ENCODE assay signal across 34 cellular contexts in genomic region chr12:88516811-88517210, GRCh38.
"Had no signal": no experiment of that assay in that cellular context is flagged by ENCODE, and none has a peak within 500 bp of the region (broad histone marks: within the 10 kb centered on the region; RNA-seq: fewer than 3 reads in every experiment).

No MANE protein-coding gene starts in this region.

- H3K4me3 ChIP-seq: K562, Peyer's patch had no signal

- H3K27me3 Mint-ChIP-seq: activated CD4-positive, alpha-beta T cell treated with anti-CD3 and anti-CD28 coated beads, Interleukin-2, amount 10 ng/mL, durations not matched to agents 24 days and 14 days; activated CD8-positive, alpha-beta T cell treated with anti-CD3 and anti-CD28 coated beads for 36 hours; activated naive CD8-positive, alpha-beta T cell treated with anti-CD3 and anti-CD28 coated beads for 36 hours; activated T-helper 17 cell treated with anti-CD3 and anti-CD28 coated beads, Interleukin-2, amount 50 U/mL, for 72 hours had no signal

- DNase-seq: activated CD4-positive, alpha-beta T cell treated with anti-CD3 and anti-CD28 coated beads, Interleukin-2, amount 10 ng/mL, durations not matched to agents 24 days and 14 days; activated CD4-positive, alpha-beta T cell treated with anti-CD3 and anti-CD28 coated beads, Interleukin-2, amount 50 U/mL, for 4 hours; activated CD8-positive, alpha-beta T cell treated with anti-CD3 and anti-CD28 coated beads for 36 hours; activated effector memory CD4-positive, alpha-beta T cell treated with anti-CD3 and anti-CD28 coated beads, Interleukin-2, amount 50 U/mL, for 16 hours; activated naive CD4-positive, alpha-beta T cell; activated naive CD4-positive, alpha-beta T cell treated with anti-CD3 and anti-CD28 coated beads, Interleukin-2, amount 50 U/mL, for 16 hours; activated naive CD8-positive, alpha-beta T cell treated with anti-CD3 and anti-CD28 coated beads for 36 hours; activated T-cell treated with anti-CD3 and anti-CD28 coated beads, Interleukin-2, amount 50 U/mL, for 1 hour; activated T-cell treated with anti-CD3 and anti-CD28 coated beads, Interleukin-2, amount 50 U/mL, for 72 hours; amniotic stem cell; aorta; caudate nucleus; cerebellar nuclear complex; IMR-90; Karpas-422; MM.1S; MV-4-11; NCI-H1092 treated with DMSO at 0.1 percent for 48 hours; NCI-H1417; NCI-H146; NCI-H187; NCI-H2081; NCI-H2171 treated with DMSO at 0.1 percent for 48 hours; NCI-H2227 treated with DMSO at 0.1 percent for 48 hours; NCI-H446 treated with DMSO at 0.1 percent for 48 hours; NCI-H524; NCI-H69; Peyer's patch; RPMI8226; SIG-M5; SW 1271; T1000 had no signal

- H3K4me1 ChIP-seq: Peyer's patch had no signal

- H3K4me1 Mint-ChIP-seq: activated CD4-positive, alpha-beta T cell treated with anti-CD3 and anti-CD28 coated beads, Interleukin-2, amount 10 ng/mL, durations not matched to agents 24 days and 14 days; activated naive CD8-positive, alpha-beta T cell treated with anti-CD3 and anti-CD28 coated beads for 36 hours; activated T-helper 17 cell treated with anti-CD3 and anti-CD28 coated beads, Interleukin-2, amount 50 U/mL, for 72 hours had no signal

- H3K27ac Mint-ChIP-seq: activated CD4-positive, alpha-beta T cell treated with anti-CD3 and anti-CD28 coated beads, Interleukin-2, amount 10 ng/mL, durations not matched to agents 24 days and 14 days; activated CD8-positive, alpha-beta T cell treated with anti-CD3 and anti-CD28 coated beads for 36 hours; activated naive CD8-positive, alpha-beta T cell treated with anti-CD3 and anti-CD28 coated beads for 36 hours; activated T-cell treated with anti-CD3 and anti-CD28 coated beads, Interleukin-2, amount 50 U/mL, for 72 hours; activated T-helper 17 cell treated with anti-CD3 and anti-CD28 coated beads, Interleukin-2, amount 50 U/mL, for 72 hours had no signal

- H3K9me3 Mint-ChIP-seq: activated CD4-positive, alpha-beta T cell treated with anti-CD3 and anti-CD28 coated beads, Interleukin-2, amount 10 ng/mL, durations not matched to agents 24 days and 14 days; activated CD8-positive, alpha-beta T cell treated with anti-CD3 and anti-CD28 coated beads for 36 hours; activated naive CD8-positive, alpha-beta T cell treated with anti-CD3 and anti-CD28 coated beads for 36 hours; activated T-helper 17 cell treated with anti-CD3 and anti-CD28 coated beads, Interleukin-2, amount 50 U/mL, for 72 hours had no signal

- FAIRE-seq: K562 had no signal

- H3K9me3 ChIP-seq: Peyer's patch had no signal

- H3K36me3 Mint-ChIP-seq: activated naive CD8-positive, alpha-beta T cell treated with anti-CD3 and anti-CD28 coated beads for 36 hours had no signal

- H3K27ac ChIP-seq: Peyer's patch had no signal

- H3K27me3 ChIP-seq: Peyer's patch had no signal

- H3K4me3 Mint-ChIP-seq: activated CD4-positive, alpha-beta T cell treated with anti-CD3 and anti-CD28 coated beads, Interleukin-2, amount 10 ng/mL, durations not matched to agents 24 days and 14 days; activated CD8-positive, alpha-beta T cell treated with anti-CD3 and anti-CD28 coated beads for 36 hours; activated naive CD8-positive, alpha-beta T cell treated with anti-CD3 and anti-CD28 coated beads for 36 hours; activated T-cell treated with anti-CD3 and anti-CD28 coated beads, Interleukin-2, amount 50 U/mL, for 72 hours; activated T-helper 17 cell treated with anti-CD3 and anti-CD28 coated beads, Interleukin-2, amount 50 U/mL, for 72 hours had no signal
